ENCODE assay signal across 27 cellular contexts in genomic region chrY:7951187-7951831, GRCh38.
"Had no signal": no experiment of that assay in that cellular context is flagged by ENCODE, and none has a peak within 500 bp of the region (broad histone marks: within the 10 kb centered on the region; RNA-seq: fewer than 3 reads in every experiment).

No MANE protein-coding gene starts in this region.

- DNase-seq: hypothalamus; immature natural killer cell; kidney; left colon; left ventricle myocardium inferior; mesendoderm; mucosa of descending colon; naive thymus-derived CD4-positive, alpha-beta T cell; ovary; retina; right cardiac atrium; stimulated activated CD4-positive, alpha-beta T cell treated with anti-CD3 and anti-CD28 coated beads, Interleukin-12 subunit alpha, Interleukin-12 subunit beta, amount 100 ng/mL, for 4 hours; stimulated activated CD4-positive, alpha-beta T cell treated with anti-CD3 and anti-CD28 coated beads, Interleukin-15, amount 100 ng/mL, for 24 hours; stimulated activated CD4-positive, alpha-beta T cell treated with anti-CD3 and anti-CD28 coated beads, Interleukin-2, amount 100 ng/mL, for 24 hours; stimulated activated CD4-positive, alpha-beta T cell treated with anti-CD3 and anti-CD28 coated beads, Interleukin-4, amount 100 ng/mL, for 1 hour; stimulated activated naive CD4-positive, alpha-beta T cell; tibial artery; trophoblast cell; upper lobe of right lung had no signal

- H3K27ac Mint-ChIP-seq: immature natural killer cell; mesothelial cell of epicardium; naive thymus-derived CD4-positive, alpha-beta T cell; natural killer cell treated with Interleukin-12 subunit alpha and Interleukin-12 subunit beta and Interleukin-15 and Interleukin-18, amount 100 ng/mL, for 72 hours; progenitor cell of endocrine pancreas; stimulated activated naive CD8-positive, alpha-beta T cell treated with anti-CD3 and anti-CD28 coated beads, Interleukin-15, Interleukin-2, amounts not matched to agents 100 ng/mL and 50 ng/mL, for 24 hours had no signal

- H3K36me3 Mint-ChIP-seq: immature natural killer cell; mesothelial cell of epicardium; naive thymus-derived CD4-positive, alpha-beta T cell; natural killer cell treated with Interleukin-12 subunit alpha and Interleukin-12 subunit beta and Interleukin-15 and Interleukin-18, amount 100 ng/mL, for 72 hours had no signal

- ATAC-seq: left colon; mucosa of descending colon; naive thymus-derived CD4-positive, alpha-beta T cell; natural killer cell treated with Interleukin-12 subunit alpha and Interleukin-12 subunit beta and Interleukin-15 and Interleukin-18, amount 100 ng/mL, for 72 hours; right cardiac atrium; sciatic nerve; upper lobe of right lung had no signal

- H3K4me3 Mint-ChIP-seq: immature natural killer cell; mesothelial cell of epicardium; naive thymus-derived CD4-positive, alpha-beta T cell; natural killer cell treated with Interleukin-12 subunit alpha and Interleukin-12 subunit beta and Interleukin-15 and Interleukin-18, amount 100 ng/mL, for 72 hours; stimulated activated naive CD8-positive, alpha-beta T cell treated with anti-CD3 and anti-CD28 coated beads, Interleukin-15, Interleukin-2, amounts not matched to agents 100 ng/mL and 50 ng/mL, for 24 hours had no signal

- H3K27me3 Mint-ChIP-seq: natural killer cell treated with Interleukin-12 subunit alpha and Interleukin-12 subunit beta and Interleukin-15 and Interleukin-18, amount 100 ng/mL, for 72 hours; progenitor cell of endocrine pancreas; stimulated activated naive CD8-positive, alpha-beta T cell treated with anti-CD3 and anti-CD28 coated beads, Interleukin-15, Interleukin-2, amounts not matched to agents 100 ng/mL and 50 ng/mL, for 24 hours had no signal

- H3K27ac ChIP-seq: left ventricle myocardium inferior, ovary, skin epidermis, suprapubic skin, thoracic aorta, tibial artery, upper lobe of right lung had no signal

- H3K9me3 Mint-ChIP-seq: immature natural killer cell; mesothelial cell of epicardium; naive thymus-derived CD4-positive, alpha-beta T cell; natural killer cell treated with Interleukin-12 subunit alpha and Interleukin-12 subunit beta and Interleukin-15 and Interleukin-18, amount 100 ng/mL, for 72 hours; stimulated activated naive CD8-positive, alpha-beta T cell treated with anti-CD3 and anti-CD28 coated beads, Interleukin-15, Interleukin-2, amounts not matched to agents 100 ng/mL and 50 ng/mL, for 24 hours had no signal

- H3K4me1 Mint-ChIP-seq: immature natural killer cell; mesothelial cell of epicardium; naive thymus-derived CD4-positive, alpha-beta T cell had no signal
